ENCODE assay signal across 1 cellular context in genomic region chr11:65445604-65446445, GRCh38.
TF ChIP-seq lines count a peak whose summit lies in the region.

No MANE protein-coding gene starts in this region.

TF ChIP-seq in K562, 482 proteins besides CTCF, POLR2A, EP300 and RAD21 (continued from another document):
- TF ChIP-seq RBM22 (IDR thresholded peaks at IDR 0.05; ENCODE audit: low read depth, low read length, poor library complexity, severe bottlenecking) (peak; percentile 90), AFF4 (CRISPR knock-in tag; IDR thresholded peaks at IDR 0.05) (0 out of 2 replicates have a peak, but pooled peaks have one; percentile 16), HDAC3 (IDR thresholded peaks at IDR 0.05; ENCODE audit: borderline replicate concordance, partially characterized antibody) (no peak), POLR2G (IDR thresholded peaks at IDR 0.05; ENCODE audit: low read depth, low read length) (peak; percentile 78), SUPT5H (IDR thresholded peaks at IDR 0.05) (peak; percentile 48), CBFB (CRISPR knock-in tag; IDR thresholded peaks at IDR 0.05) (no peak), RBFOX2 (IDR thresholded peaks at IDR 0.05; ENCODE audit: low read depth, low read length) (0 out of 2 replicates have a peak, but pooled peaks have one; percentile 49), ZBED1 (IDR thresholded peaks at IDR 0.05) (0 out of 2 replicates have a peak, but pooled peaks have one; percentile 14), NONO (IDR thresholded peaks at IDR 0.05; ENCODE audit: low read depth in 2 of 2, low read length in 1 of 2) (peak in 1 of 2 experiments; percentile 10; a peak in 1 of 4 replicates), PBX2 (CRISPR knock-in tag; IDR thresholded peaks at IDR 0.05; ENCODE audit: low read depth) (no peak), PBX2 (tag; conservative IDR thresholded peaks at IDR 0.05; ENCODE audit: low read depth) (0 out of 2 replicates have a peak, but pooled peaks have one; percentile 31), SP1 (CRISPR knock-in tag; IDR thresholded peaks at IDR 0.05) (peak; percentile 46; the same call in 1 of the 2 replicates), ERF (CRISPR knock-in tag; IDR thresholded peaks at IDR 0.05) (no peak), CTBP1 (IDR thresholded peaks at IDR 0.05; ENCODE audit: borderline replicate concordance) (peak; percentile 69; the same call in 1 of the 2 replicates), TARDBP (IDR thresholded peaks at IDR 0.05) (0 out of 2 replicates have a peak, but pooled peaks have one; percentile 16), ELK3 (CRISPR knock-in tag; IDR thresholded peaks at IDR 0.05) (no peak), CREM (IDR thresholded peaks at IDR 0.05; ENCODE audit: low read depth) (0 out of 2 replicates have a peak, but pooled peaks have one; percentile 1), CHD2 (IDR thresholded peaks at IDR 0.05; ENCODE audit: low read depth, low read length) (0 out of 2 replicates have a peak, but pooled peaks have one; percentile 9), HBP1 (CRISPR knock-in tag; IDR thresholded peaks at IDR 0.05) (0 out of 2 replicates have a peak, but pooled peaks have one; percentile 5), CCNT2 (IDR thresholded peaks at IDR 0.05; ENCODE audit: borderline replicate concordance, extremely low read depth, insufficient read length, low read depth, low read length) (peak; percentile 10), POLR2B (IDR thresholded peaks at IDR 0.05; ENCODE audit: low read depth, partially characterized antibody) (peak; percentile 59), ZNF12 (CRISPR knock-in tag; IDR thresholded peaks at IDR 0.05) (no peak), E2F8 (IDR thresholded peaks at IDR 0.05; ENCODE audit: low read depth, partially characterized antibody) (peak; percentile 10)
- TF ChIP-seq, protein P1, sequence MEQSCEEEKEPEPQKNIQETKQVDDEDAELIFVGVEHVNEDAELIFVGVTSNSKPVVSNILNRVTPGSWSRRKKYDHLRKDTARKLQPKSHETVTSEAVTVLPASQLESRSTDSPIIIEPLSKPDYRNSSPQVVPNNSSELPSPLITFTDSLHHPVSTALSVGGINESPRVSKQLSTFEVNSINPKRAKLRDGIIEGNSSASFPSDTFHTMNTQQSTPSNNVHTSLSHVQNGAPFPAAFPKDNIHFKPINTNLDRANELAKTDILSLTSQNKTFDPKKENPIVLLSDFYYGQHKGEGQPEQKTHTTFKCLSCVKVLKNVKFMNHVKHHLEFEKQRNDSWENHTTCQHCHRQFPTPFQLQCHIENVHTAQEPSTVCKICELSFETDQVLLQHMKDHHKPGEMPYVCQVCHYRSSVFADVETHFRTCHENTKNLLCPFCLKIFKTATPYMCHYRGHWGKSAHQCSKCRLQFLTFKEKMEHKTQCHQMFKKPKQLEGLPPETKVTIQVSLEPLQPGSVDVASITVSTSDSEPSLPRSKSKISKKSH (CRISPR knock-in tag; IDR thresholded peaks at IDR 0.05): no peak
- TF ChIP-seq, protein P2, sequence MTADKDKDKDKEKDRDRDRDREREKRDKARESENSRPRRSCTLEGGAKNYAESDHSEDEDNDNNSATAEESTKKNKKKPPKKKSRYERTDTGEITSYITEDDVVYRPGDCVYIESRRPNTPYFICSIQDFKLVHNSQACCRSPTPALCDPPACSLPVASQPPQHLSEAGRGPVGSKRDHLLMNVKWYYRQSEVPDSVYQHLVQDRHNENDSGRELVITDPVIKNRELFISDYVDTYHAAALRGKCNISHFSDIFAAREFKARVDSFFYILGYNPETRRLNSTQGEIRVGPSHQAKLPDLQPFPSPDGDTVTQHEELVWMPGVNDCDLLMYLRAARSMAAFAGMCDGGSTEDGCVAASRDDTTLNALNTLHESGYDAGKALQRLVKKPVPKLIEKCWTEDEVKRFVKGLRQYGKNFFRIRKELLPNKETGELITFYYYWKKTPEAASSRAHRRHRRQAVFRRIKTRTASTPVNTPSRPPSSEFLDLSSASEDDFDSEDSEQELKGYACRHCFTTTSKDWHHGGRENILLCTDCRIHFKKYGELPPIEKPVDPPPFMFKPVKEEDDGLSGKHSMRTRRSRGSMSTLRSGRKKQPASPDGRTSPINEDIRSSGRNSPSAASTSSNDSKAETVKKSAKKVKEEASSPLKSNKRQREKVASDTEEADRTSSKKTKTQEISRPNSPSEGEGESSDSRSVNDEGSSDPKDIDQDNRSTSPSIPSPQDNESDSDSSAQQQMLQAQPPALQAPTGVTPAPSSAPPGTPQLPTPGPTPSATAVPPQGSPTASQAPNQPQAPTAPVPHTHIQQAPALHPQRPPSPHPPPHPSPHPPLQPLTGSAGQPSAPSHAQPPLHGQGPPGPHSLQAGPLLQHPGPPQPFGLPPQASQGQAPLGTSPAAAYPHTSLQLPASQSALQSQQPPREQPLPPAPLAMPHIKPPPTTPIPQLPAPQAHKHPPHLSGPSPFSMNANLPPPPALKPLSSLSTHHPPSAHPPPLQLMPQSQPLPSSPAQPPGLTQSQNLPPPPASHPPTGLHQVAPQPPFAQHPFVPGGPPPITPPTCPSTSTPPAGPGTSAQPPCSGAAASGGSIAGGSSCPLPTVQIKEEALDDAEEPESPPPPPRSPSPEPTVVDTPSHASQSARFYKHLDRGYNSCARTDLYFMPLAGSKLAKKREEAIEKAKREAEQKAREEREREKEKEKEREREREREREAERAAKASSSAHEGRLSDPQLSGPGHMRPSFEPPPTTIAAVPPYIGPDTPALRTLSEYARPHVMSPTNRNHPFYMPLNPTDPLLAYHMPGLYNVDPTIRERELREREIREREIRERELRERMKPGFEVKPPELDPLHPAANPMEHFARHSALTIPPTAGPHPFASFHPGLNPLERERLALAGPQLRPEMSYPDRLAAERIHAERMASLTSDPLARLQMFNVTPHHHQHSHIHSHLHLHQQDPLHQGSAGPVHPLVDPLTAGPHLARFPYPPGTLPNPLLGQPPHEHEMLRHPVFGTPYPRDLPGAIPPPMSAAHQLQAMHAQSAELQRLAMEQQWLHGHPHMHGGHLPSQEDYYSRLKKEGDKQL (CRISPR knock-in tag; IDR thresholded peaks at IDR 0.05; ENCODE audit: borderline replicate concordance): 0 out of 2 replicates have a peak, but pooled peaks have one; percentile 17
- TF ChIP-seq, protein P3, sequence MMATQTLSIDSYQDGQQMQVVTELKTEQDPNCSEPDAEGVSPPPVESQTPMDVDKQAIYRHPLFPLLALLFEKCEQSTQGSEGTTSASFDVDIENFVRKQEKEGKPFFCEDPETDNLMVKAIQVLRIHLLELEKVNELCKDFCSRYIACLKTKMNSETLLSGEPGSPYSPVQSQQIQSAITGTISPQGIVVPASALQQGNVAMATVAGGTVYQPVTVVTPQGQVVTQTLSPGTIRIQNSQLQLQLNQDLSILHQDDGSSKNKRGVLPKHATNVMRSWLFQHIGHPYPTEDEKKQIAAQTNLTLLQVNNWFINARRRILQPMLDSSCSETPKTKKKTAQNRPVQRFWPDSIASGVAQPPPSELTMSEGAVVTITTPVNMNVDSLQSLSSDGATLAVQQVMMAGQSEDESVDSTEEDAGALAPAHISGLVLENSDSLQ (IDR thresholded peaks at IDR 0.05): peak; percentile 91
